Comparison of ENCODE assay signal across 1 cellular context in the genomic region with DNA sequence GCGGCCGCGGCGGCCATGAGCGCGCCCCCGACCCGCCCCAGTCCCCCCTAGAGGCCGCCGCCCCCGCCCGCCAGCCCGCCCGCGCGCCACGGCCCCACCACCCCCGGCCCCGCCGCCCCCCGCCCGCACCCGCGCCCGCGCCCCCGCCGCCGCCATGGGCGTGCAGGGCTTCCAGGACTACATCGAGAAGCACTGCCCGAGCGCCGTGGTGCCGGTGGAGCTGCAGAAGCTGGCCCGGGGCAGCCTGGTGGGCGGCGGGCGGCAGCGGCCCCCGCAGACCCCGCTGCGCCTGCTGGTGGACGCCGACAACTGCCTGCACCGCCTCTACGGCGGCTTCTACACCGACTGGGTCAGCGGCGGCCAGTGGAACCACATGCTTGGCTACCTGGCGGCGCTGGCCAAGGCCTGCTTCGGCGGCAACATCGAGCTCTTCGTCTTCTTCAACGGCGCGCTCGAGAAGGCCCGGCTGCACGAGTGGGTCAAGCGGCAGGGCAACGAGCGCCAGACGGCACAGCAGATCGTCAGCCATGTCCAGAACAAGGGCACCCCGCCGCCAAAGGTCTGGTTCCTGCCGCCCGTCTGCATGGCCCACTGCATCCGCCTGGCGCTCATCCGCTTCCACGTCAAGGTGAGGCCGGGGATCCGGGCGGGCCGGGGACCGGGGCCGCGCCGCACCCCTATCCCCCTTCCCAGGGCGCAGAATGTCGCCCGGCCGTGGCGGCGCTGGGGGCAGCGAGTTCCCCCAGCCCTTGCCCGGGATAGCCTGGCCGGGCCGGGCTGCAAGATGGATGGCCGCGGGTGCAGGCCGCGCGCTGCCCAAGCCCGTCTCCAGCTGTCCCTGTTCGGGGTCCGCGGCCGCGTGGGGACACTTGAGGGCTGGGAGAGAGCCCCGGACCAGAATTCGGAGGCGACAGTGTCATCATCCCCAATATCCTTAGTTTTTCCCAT.
TF ChIP-seq lines count a peak whose summit lies in the region.

No MANE protein-coding gene starts in this region.

TF ChIP-seq in HepG2, 621 proteins besides CTCF, POLR2A, EP300 and RAD21 (continued from another document and continues in another):
- peak; percentile 56 for TF ChIP-seq IKZF4 (CRISPR knock-in tag; IDR thresholded peaks at IDR 0.05; ENCODE audit: borderline replicate concordance, low read depth, not compliant biosample characterization)
- TF ChIP-seq ZNF160 (CRISPR knock-in tag; IDR thresholded peaks at IDR 0.05): no peak
- no peak for TF ChIP-seq ZNF713 (CRISPR knock-in tag; IDR thresholded peaks at IDR 0.05)
- TF ChIP-seq PPARG (CRISPR knock-in tag; conservative IDR thresholded peaks at IDR 0.05): no peak
- no peak for TF ChIP-seq ZMYM3 (CRISPR knock-in tag; IDR thresholded peaks at IDR 0.05)
- TF ChIP-seq, protein P1, sequence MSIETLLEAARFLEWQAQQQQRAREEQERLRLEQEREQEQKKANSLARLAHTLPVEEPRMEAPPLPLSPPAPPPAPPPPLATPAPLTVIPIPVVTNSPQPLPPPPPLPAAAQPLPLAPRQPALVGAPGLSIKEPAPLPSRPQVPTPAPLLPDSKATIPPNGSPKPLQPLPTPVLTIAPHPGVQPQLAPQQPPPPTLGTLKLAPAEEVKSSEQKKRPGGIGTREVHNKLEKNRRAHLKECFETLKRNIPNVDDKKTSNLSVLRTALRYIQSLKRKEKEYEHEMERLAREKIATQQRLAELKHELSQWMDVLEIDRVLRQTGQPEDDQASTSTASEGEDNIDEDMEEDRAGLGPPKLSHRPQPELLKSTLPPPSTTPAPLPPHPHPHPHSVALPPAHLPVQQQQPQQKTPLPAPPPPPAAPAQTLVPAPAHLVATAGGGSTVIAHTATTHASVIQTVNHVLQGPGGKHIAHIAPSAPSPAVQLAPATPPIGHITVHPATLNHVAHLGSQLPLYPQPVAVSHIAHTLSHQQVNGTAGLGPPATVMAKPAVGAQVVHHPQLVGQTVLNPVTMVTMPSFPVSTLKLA (IDR thresholded peaks at IDR 0.05): no peak
- no peak for TF ChIP-seq RFX5 (IDR thresholded peaks at IDR 0.05; ENCODE audit: low read depth, low read length)
- no peak; the same call in 1 of the 2 replicates for TF ChIP-seq NKX3-1 (CRISPR knock-in tag; IDR thresholded peaks at IDR 0.05)
- no peak for TF ChIP-seq TAF15 (IDR thresholded peaks at IDR 0.05; ENCODE audit: low read depth, low read length, poor library complexity, severe bottlenecking)
- no peak for TF ChIP-seq XBP1 (CRISPR knock-in tag; IDR thresholded peaks at IDR 0.05)
- no peak for TF ChIP-seq KLF11 (CRISPR knock-in tag; IDR thresholded peaks at IDR 0.05)
- TF ChIP-seq, protein P2, sequence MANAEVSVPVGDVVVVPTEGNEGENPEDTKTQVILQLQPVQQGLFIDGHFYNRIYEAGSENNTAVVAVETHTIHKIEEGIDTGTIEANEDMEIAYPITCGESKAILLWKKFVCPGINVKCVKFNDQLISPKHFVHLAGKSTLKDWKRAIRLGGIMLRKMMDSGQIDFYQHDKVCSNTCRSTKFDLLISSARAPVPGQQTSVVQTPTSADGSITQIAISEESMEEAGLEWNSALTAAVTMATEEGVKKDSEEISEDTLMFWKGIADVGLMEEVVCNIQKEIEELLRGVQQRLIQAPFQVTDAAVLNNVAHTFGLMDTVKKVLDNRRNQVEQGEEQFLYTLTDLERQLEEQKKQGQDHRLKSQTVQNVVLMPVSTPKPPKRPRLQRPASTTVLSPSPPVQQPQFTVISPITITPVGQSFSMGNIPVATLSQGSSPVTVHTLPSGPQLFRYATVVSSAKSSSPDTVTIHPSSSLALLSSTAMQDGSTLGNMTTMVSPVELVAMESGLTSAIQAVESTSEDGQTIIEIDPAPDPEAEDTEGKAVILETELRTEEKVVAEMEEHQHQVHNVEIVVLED (CRISPR knock-in tag; IDR thresholded peaks at IDR 0.05; ENCODE audit: borderline replicate concordance): no peak
- no peak for TF ChIP-seq PAF1 (CRISPR knock-in tag; IDR thresholded peaks at IDR 0.05)
- TF ChIP-seq CBX5 (CRISPR knock-in tag; IDR thresholded peaks at IDR 0.05; ENCODE audit: borderline replicate concordance): no peak
- no peak for TF ChIP-seq FOXJ3 (CRISPR knock-in tag; IDR thresholded peaks at IDR 0.05; ENCODE audit: borderline replicate concordance)
- TF ChIP-seq ZNF101 (CRISPR knock-in tag; IDR thresholded peaks at IDR 0.05; ENCODE audit: borderline replicate concordance, low read depth): 0 out of 2 replicates have a peak, but pooled peaks have one; percentile 64
- TF ChIP-seq, protein P3, sequence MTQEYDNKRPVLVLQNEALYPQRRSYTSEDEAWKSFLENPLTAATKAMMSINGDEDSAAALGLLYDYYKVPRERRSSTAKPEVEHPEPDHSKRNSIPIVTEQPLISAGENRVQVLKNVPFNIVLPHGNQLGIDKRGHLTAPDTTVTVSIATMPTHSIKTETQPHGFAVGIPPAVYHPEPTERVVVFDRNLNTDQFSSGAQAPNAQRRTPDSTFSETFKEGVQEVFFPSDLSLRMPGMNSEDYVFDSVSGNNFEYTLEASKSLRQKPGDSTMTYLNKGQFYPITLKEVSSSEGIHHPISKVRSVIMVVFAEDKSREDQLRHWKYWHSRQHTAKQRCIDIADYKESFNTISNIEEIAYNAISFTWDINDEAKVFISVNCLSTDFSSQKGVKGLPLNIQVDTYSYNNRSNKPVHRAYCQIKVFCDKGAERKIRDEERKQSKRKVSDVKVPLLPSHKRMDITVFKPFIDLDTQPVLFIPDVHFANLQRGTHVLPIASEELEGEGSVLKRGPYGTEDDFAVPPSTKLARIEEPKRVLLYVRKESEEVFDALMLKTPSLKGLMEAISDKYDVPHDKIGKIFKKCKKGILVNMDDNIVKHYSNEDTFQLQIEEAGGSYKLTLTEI (CRISPR knock-in tag; conservative IDR thresholded peaks at IDR 0.05): no peak
- TF ChIP-seq KAT8 (CRISPR knock-in tag; IDR thresholded peaks at IDR 0.05): no peak
- no peak for TF ChIP-seq RFXANK (CRISPR knock-in tag; IDR thresholded peaks at IDR 0.05)
- no peak for TF ChIP-seq ZNF556 (CRISPR knock-in tag; IDR thresholded peaks at IDR 0.05; ENCODE audit: borderline replicate concordance)
- TF ChIP-seq FOXK2 (IDR thresholded peaks at IDR 0.05): no peak
- TF ChIP-seq GATAD2A (CRISPR knock-in tag; IDR thresholded peaks at IDR 0.05): no peak
- TF ChIP-seq HNF4A (CRISPR knock-in tag; IDR thresholded peaks at IDR 0.05): no peak
- peak; percentile 54; the same call in 1 of the 2 replicates for TF ChIP-seq KMT2A (CRISPR knock-in tag; IDR thresholded peaks at IDR 0.05)
- no peak for TF ChIP-seq ZNF232 (CRISPR knock-in tag; IDR thresholded peaks at IDR 0.05; ENCODE audit: borderline replicate concordance)
- TF ChIP-seq, protein P4, sequence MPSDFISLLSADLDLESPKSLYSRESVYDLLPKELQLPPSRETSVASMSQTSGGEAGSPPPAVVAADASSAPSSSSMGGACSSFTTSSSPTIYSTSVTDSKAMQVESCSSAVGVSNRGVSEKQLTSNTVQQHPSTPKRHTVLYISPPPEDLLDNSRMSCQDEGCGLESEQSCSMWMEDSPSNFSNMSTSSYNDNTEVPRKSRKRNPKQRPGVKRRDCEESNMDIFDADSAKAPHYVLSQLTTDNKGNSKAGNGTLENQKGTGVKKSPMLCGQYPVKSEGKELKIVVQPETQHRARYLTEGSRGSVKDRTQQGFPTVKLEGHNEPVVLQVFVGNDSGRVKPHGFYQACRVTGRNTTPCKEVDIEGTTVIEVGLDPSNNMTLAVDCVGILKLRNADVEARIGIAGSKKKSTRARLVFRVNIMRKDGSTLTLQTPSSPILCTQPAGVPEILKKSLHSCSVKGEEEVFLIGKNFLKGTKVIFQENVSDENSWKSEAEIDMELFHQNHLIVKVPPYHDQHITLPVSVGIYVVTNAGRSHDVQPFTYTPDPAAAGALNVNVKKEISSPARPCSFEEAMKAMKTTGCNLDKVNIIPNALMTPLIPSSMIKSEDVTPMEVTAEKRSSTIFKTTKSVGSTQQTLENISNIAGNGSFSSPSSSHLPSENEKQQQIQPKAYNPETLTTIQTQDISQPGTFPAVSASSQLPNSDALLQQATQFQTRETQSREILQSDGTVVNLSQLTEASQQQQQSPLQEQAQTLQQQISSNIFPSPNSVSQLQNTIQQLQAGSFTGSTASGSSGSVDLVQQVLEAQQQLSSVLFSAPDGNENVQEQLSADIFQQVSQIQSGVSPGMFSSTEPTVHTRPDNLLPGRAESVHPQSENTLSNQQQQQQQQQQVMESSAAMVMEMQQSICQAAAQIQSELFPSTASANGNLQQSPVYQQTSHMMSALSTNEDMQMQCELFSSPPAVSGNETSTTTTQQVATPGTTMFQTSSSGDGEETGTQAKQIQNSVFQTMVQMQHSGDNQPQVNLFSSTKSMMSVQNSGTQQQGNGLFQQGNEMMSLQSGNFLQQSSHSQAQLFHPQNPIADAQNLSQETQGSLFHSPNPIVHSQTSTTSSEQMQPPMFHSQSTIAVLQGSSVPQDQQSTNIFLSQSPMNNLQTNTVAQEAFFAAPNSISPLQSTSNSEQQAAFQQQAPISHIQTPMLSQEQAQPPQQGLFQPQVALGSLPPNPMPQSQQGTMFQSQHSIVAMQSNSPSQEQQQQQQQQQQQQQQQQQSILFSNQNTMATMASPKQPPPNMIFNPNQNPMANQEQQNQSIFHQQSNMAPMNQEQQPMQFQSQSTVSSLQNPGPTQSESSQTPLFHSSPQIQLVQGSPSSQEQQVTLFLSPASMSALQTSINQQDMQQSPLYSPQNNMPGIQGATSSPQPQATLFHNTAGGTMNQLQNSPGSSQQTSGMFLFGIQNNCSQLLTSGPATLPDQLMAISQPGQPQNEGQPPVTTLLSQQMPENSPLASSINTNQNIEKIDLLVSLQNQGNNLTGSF (CRISPR knock-in tag; IDR thresholded peaks at IDR 0.05): peak; percentile 19; the same call in 1 of the 2 replicates
- TF ChIP-seq FOXO1 (CRISPR knock-in tag; IDR thresholded peaks at IDR 0.05): peak; percentile 10; the same call in 1 of the 2 replicates
- TF ChIP-seq ZNF207 (IDR thresholded peaks at IDR 0.05; ENCODE audit: borderline replicate concordance): no peak
- no peak for TF ChIP-seq JUNB (CRISPR knock-in tag; IDR thresholded peaks at IDR 0.05; ENCODE audit: borderline replicate concordance)
- TF ChIP-seq SMAD3 (CRISPR knock-in tag; IDR thresholded peaks at IDR 0.05): no peak
- TF ChIP-seq PRMT3 (CRISPR knock-in tag; IDR thresholded peaks at IDR 0.05; ENCODE audit: borderline replicate concordance, low read depth): no peak
- TF ChIP-seq PHB2 (IDR thresholded peaks at IDR 0.05; ENCODE audit: partially characterized antibody): no peak
- TF ChIP-seq ZNF777 (CRISPR knock-in tag; IDR thresholded peaks at IDR 0.05): peak; percentile 16; the same call in 1 of the 2 replicates
- TF ChIP-seq, protein P5, sequence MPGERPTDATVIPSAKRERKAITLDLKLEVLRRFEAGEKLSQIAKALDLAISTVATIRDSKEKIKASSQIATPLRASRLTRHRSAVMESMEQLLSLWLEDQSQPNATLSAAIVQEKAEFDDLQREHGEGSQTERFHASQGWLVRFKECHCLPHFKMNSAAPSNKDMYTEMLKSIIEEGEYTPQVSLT (CRISPR knock-in tag; IDR thresholded peaks at IDR 0.05; ENCODE audit: borderline replicate concordance, low read depth): no peak
- TF ChIP-seq, protein P6, sequence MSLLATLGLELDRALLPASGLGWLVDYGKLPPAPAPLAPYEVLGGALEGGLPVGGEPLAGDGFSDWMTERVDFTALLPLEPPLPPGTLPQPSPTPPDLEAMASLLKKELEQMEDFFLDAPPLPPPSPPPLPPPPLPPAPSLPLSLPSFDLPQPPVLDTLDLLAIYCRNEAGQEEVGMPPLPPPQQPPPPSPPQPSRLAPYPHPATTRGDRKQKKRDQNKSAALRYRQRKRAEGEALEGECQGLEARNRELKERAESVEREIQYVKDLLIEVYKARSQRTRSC (CRISPR knock-in tag; IDR thresholded peaks at IDR 0.05; ENCODE audit: low read depth): no peak
- TF ChIP-seq HNF4G (IDR thresholded peaks at IDR 0.05; ENCODE audit: borderline replicate concordance, low read depth, low read length): no peak
- no peak for TF ChIP-seq HNF4G (CRISPR knock-in tag; IDR thresholded peaks at IDR 0.05; ENCODE audit: borderline replicate concordance, low read depth)
- TF ChIP-seq PAWR (CRISPR knock-in tag; IDR thresholded peaks at IDR 0.05; ENCODE audit: borderline replicate concordance): no peak
- TF ChIP-seq DNMT1 (CRISPR knock-in tag; IDR thresholded peaks at IDR 0.05): no peak; the same call in 1 of the 2 replicates
- TF ChIP-seq ZSCAN25 (CRISPR knock-in tag; IDR thresholded peaks at IDR 0.05): no peak
- TF ChIP-seq IRX3 (CRISPR knock-in tag; IDR thresholded peaks at IDR 0.05; ENCODE audit: borderline replicate concordance, low read depth): no peak
- TF ChIP-seq, protein P7, sequence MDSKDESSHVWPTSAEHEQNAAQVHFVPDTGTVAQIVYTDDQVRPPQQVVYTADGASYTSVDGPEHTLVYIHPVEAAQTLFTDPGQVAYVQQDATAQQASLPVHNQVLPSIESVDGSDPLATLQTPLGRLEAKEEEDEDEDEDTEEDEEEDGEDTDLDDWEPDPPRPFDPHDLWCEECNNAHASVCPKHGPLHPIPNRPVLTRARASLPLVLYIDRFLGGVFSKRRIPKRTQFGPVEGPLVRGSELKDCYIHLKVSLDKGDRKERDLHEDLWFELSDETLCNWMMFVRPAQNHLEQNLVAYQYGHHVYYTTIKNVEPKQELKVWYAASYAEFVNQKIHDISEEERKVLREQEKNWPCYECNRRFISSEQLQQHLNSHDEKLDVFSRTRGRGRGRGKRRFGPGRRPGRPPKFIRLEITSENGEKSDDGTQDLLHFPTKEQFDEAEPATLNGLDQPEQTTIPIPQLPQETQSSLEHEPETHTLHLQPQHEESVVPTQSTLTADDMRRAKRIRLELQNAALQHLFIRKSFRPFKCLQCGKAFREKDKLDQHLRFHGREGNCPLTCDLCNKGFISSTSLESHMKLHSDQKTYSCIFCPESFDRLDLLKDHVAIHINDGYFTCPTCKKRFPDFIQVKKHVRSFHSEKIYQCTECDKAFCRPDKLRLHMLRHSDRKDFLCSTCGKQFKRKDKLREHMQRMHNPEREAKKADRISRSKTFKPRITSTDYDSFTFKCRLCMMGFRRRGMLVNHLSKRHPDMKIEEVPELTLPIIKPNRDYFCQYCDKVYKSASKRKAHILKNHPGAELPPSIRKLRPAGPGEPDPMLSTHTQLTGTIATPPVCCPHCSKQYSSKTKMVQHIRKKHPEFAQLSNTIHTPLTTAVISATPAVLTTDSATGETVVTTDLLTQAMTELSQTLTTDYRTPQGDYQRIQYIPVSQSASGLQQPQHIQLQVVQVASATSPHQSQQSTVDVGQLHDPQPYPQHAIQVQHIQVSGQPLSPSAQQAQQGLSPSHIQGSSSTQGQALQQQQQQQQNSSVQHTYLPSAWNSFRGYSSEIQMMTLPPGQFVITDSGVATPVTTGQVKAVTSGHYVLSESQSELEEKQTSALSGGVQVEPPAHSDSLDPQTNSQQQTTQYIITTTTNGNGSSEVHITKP (CRISPR knock-in tag; IDR thresholded peaks at IDR 0.05; ENCODE audit: low read depth): no peak
- TF ChIP-seq ZNF225 (CRISPR knock-in tag; IDR thresholded peaks at IDR 0.05): peak; percentile 36; the same call in 1 of the 2 replicates
- no peak for TF ChIP-seq ZBTB7B (CRISPR knock-in tag; IDR thresholded peaks at IDR 0.05)
- TF ChIP-seq ZNF264 (CRISPR knock-in tag; IDR thresholded peaks at IDR 0.05): 0 out of 2 replicates have a peak, but pooled peaks have one; percentile 36
- TF ChIP-seq NRL (CRISPR knock-in tag; IDR thresholded peaks at IDR 0.05; ENCODE audit: borderline replicate concordance): peak; percentile 48; the same call in 1 of the 2 replicates
- TF ChIP-seq ZNF552 (CRISPR knock-in tag; IDR thresholded peaks at IDR 0.05; ENCODE audit: borderline replicate concordance): no peak
- peak; percentile 82; the same call in 1 of the 2 replicates for TF ChIP-seq ATF7-NPFF (CRISPR knock-in tag; IDR thresholded peaks at IDR 0.05; ENCODE audit: low read depth)
